27 cellular contexts compared by ENCODE assay signal in the genomic region with DNA sequence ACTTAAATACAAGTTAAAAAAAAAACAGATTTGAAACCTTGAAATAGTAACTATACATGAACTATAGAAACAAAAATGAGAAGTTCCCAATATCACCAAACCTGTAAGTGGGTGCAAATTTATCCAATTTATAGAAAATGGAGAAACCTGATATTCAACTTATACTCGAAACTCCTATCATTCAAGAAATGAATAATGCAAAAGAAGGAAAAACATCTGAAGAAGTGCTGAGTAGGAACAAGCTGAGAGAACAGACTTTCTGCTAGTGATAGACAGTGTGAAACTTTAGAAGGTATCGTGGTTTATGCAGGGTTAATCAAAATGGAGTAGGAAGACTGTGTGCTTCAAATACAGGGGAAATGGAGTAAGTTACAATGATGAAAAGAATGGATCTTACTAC. TPM values are rescaled to one million over a fixed set of nuclear protein-coding genes. Genes with fewer than 3 reads are reported as not detected.
"Had no signal": no experiment of that assay in that cellular context is flagged by ENCODE, and none has a peak within 500 bp of the region (broad histone marks: within the 10 kb centered on the region; RNA-seq: fewer than 3 reads in every experiment).

No MANE protein-coding gene starts in this region.

- H3K27ac ChIP-seq: ascending aorta, breast epithelium, cardiac muscle cell, colonic mucosa, epithelial cell of prostate, esophagus squamous epithelium, gastroesophageal sphincter had no signal

- DNase-seq: activated CD4-positive, alpha-beta memory T cell treated with anti-CD3 and anti-CD28 coated beads, Interleukin-2, amount 10 ng/mL, durations not matched to agents 7 days and 5 days; activated CD4-positive, alpha-beta T cell treated with anti-CD3 and anti-CD28 coated beads for 1 hour; activated CD4-positive, alpha-beta T cell treated with anti-CD3 and anti-CD28 coated beads for 4 hours; activated CD4-positive, alpha-beta T cell treated with anti-CD3 and anti-CD28 coated beads, Interleukin-2, amount 10 ng/mL, durations not matched to agents 7 days and 5 days; activated CD4-positive, alpha-beta T cell treated with anti-CD3 and anti-CD28 coated beads, Interleukin-2, amount 50 U/mL, for 4 hours; activated CD8-positive, alpha-beta memory T cell treated with anti-CD3 and anti-CD28 coated beads, Interleukin-2, amount 50 U/mL, for 48 hours; activated gamma-delta T cell; activated naive CD4-positive, alpha-beta T cell; activated naive CD4-positive, alpha-beta T cell treated with anti-CD3 and anti-CD28 coated beads, Interleukin-2, amount 10 ng/mL, durations not matched to agents 7 days and 5 days; activated naive CD8-positive, alpha-beta T cell treated with anti-CD3 and anti-CD28 coated beads, Interleukin-2, amount 10 ng/mL, durations not matched to agents 7 days and 5 days; activated T-cell treated with anti-CD3 and anti-CD28 coated beads for 4 hours; activated T-cell treated with anti-CD3 and anti-CD28 coated beads, Interleukin-2, amount 50 U/mL, for 24 hours; activated T-cell treated with anti-CD3 and anti-CD28 coated beads, Interleukin-2, amount 50 U/mL, for 72 hours; central memory CD4-positive, alpha-beta T cell; cerebellar nuclear complex; colonic mucosa; effector CD8-positive, alpha-beta T cell; esophagus squamous epithelium; foreskin melanocyte; head of caudate nucleus; T-helper 17 cell had no signal

- H3K9me3 ChIP-seq: ascending aorta, breast epithelium, colonic mucosa, esophagus squamous epithelium, gastroesophageal sphincter had no signal

- H3K4me3 ChIP-seq: ascending aorta, breast epithelium, cardiac muscle cell, colonic mucosa, esophagus squamous epithelium, gastroesophageal sphincter had no signal

- H3K27me3 ChIP-seq: ascending aorta, breast epithelium, colonic mucosa, gastroesophageal sphincter had no signal

- ATAC-seq: activated naive CD4-positive, alpha-beta T cell treated with anti-CD3 and anti-CD28 coated beads, Interleukin-2, amount 50 U/mL, for 72 hours; activated T-cell treated with anti-CD3 and anti-CD28 coated beads, Interleukin-2, amount 50 U/mL, for 72 hours; gastroesophageal sphincter; T-helper 17 cell had no signal

- H3K36me3 ChIP-seq: breast epithelium, cardiac muscle cell, colonic mucosa, gastroesophageal sphincter had no signal

- H3K4me1 ChIP-seq: colonic mucosa had no signal

RNA-seq across cellular contexts. Expression of gene GPR63, which starts 4.5 kb away (rescaled TPM):
- polyA plus RNA-seq: cardiac muscle cell had no signal
